17 cellular contexts compared by ENCODE assay signal in the genomic region with DNA sequence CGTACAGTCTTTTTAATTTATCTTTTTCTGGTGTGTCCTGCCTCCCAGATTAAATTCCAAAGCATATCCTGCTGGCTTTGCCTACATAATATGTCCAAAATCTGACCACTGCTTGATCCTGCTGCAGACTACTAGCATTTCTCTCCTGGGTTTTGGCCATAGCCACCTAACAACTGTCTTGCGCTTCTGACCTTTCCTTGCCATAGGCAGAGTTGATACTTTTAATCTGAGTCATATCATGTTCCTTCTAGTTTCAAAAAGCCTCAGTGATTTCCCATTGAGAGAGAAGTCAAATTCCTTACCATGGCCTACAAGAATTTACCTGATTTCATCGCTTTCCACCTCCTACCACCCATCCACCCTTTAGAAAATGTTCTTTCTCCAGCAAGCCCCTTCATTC.
DNase-seq lines count a peak whose midpoint lies in the region; ATAC-seq, FAIRE-seq and TF ChIP-seq lines count a peak whose summit lies in the region.
"Had no signal": no experiment of that assay in that cellular context is flagged by ENCODE, and none has a peak within 500 bp of the region (broad histone marks: within the 10 kb centered on the region; RNA-seq: fewer than 3 reads in every experiment).

No MANE protein-coding gene starts in this region.

- no peak overlapping the region for H3K4me3 Mint-ChIP-seq in stimulated activated naive B cell treated with anti-CD40 and anti-IgM and Interleukin-4, amounts not matched to agents 10 μg/mL and 1 μg/mL and 100 μg/mL, for 72 hours
- H3K4me3 Mint-ChIP-seq: activated naive CD8-positive, alpha-beta T cell treated with anti-CD3 and anti-CD28 coated beads for 36 hours; nephron progenitor cell had no signal

- WGBS in small intestine, 3 donors = 90 to 98% (median 92%) methylated on average over 3 of the region's 3 CpGs

- H3K36me3 ChIP-seq in small intestine (ENCODE audit: control insufficient read depth in 2 of 2, insufficient read depth in 2 of 2, low read length in 2 of 2) = peaks cover 0 to 1% of the 10 kb centered on the region in 2 donors
- H3K36me3 ChIP-seq: thoracic aorta had no signal

- H3K27ac Mint-ChIP-seq in stimulated activated naive B cell treated with anti-CD40 and anti-IgM and Interleukin-4, amounts not matched to agents 10 μg/mL and 1 μg/mL and 100 μg/mL, for 72 hours = no peak overlapping the region

- FAIRE-seq in small intestine (lab: Jason Lieb, UNC) = no peak
- FAIRE-seq: TTC549 had no signal

- no peaks in the 10 kb centered on the region for H3K27me3 ChIP-seq in small intestine (ENCODE audit: control insufficient read depth in 2 of 2, insufficient read depth in 2 of 2, low read length in 2 of 2)

- H3K4me1 ChIP-seq in small intestine (ENCODE audit: control insufficient read depth in 2 of 2, insufficient read depth in 1 of 2, low read depth in 1 of 2, low read length in 1 of 2) = no peaks in the 10 kb centered on the region

- H3K9me3 Mint-ChIP-seq in stimulated activated naive B cell treated with anti-CD40 and anti-IgM and Interleukin-4, amounts not matched to agents 10 μg/mL and 1 μg/mL and 100 μg/mL, for 72 hours = peaks cover 0 to 3% of the 10 kb centered on the region in 2 donors
- H3K9me3 Mint-ChIP-seq: activated naive CD8-positive, alpha-beta T cell treated with anti-CD3 and anti-CD28 coated beads for 36 hours; nephron progenitor cell had no signal

- no peak for TF ChIP-seq CTCF in fibroblast of the aortic adventitia (IDR thresholded peaks at IDR 0.05; ENCODE audit: insufficient read depth, low read length)

- peaks cover 9 to 19% of the 10 kb centered on the region in 2 donors for H3K36me3 Mint-ChIP-seq in stimulated activated naive B cell treated with anti-CD40 and anti-IgM and Interleukin-4, amounts not matched to agents 10 μg/mL and 1 μg/mL and 100 μg/mL, for 72 hours
- H3K36me3 Mint-ChIP-seq: activated naive CD8-positive, alpha-beta T cell treated with anti-CD3 and anti-CD28 coated beads for 36 hours had no signal

- H3K27me3 Mint-ChIP-seq in stimulated activated naive B cell treated with anti-CD40 and anti-IgM and Interleukin-4, amounts not matched to agents 10 μg/mL and 1 μg/mL and 100 μg/mL, for 72 hours = no peaks in the 10 kb centered on the region
- H3K27me3 Mint-ChIP-seq: activated naive CD8-positive, alpha-beta T cell treated with anti-CD3 and anti-CD28 coated beads for 36 hours had no signal

- H3K4me3 ChIP-seq in fibroblast of the aortic adventitia (ENCODE audit: low read depth, low read length) (no peak overlapping the region), small intestine (ENCODE audit: low read depth in 1 of 2, low read length in 2 of 2) (no peak overlapping the region)
- H3K4me3 ChIP-seq: thoracic aorta had no signal

- ATAC-seq in GM21619 (IDR thresholded peaks at IDR 0.05; ENCODE audit: unreplicated experiment) (peak; percentile 38), HG03159 (IDR thresholded peaks at IDR 0.05; ENCODE audit: unreplicated experiment) (no peak)
- ATAC-seq in stimulated activated naive B cell treated with anti-CD40 and anti-IgM and Interleukin-4, amounts not matched to agents 10 μg/mL and 1 μg/mL and 100 μg/mL, for 72 hours (replicated peaks) = peak; percentile 21 to 47

- DNase-seq in HT1080 (ENCODE audit: low read depth) (peak; percentile 2), fibroblast of the aortic adventitia (ENCODE audit: low read depth) (peak; percentile 13), small intestine (no peak), hepatic stellate cell (ENCODE audit: low spot score) (no peak)
- DNase-seq in stimulated activated naive B cell treated with anti-CD40 and anti-IgM and Interleukin-4, amounts not matched to agents 10 μg/mL and 1 μg/mL and 100 μg/mL, for 72 hours = no peak
- DNase-seq: activated CD4-positive, alpha-beta T cell treated with anti-CD3 and anti-CD28 coated beads, Interleukin-2, amount 50 U/mL, for 4 hours; activated naive CD8-positive, alpha-beta T cell treated with anti-CD3 and anti-CD28 coated beads for 36 hours; activated T-cell treated with anti-CD3 and anti-CD28 coated beads, Interleukin-2, amount 50 U/mL, for 1 hour; C1 segment of cervical spinal cord; central memory CD4-positive, alpha-beta T cell; DMS53; NCI-H446 treated with DMSO at 0.1 percent for 48 hours; nephron progenitor cell had no signal

- no peak overlapping the region for H3K27ac ChIP-seq in small intestine (ENCODE audit: low read depth in 1 of 2, low read length in 1 of 2)
- H3K27ac ChIP-seq: thoracic aorta had no signal

- H3K4me1 Mint-ChIP-seq in stimulated activated naive B cell treated with anti-CD40 and anti-IgM and Interleukin-4, amounts not matched to agents 10 μg/mL and 1 μg/mL and 100 μg/mL, for 72 hours = peaks cover 0 to 9% of the 10 kb centered on the region in 2 donors

- H3K9me3 ChIP-seq in small intestine (ENCODE audit: control insufficient read depth, low read depth) = no peaks in the 10 kb centered on the region
- H3K9me3 ChIP-seq: thoracic aorta had no signal

Comparison
In these comparisons a context has a peak if more than half of its experiments do, and no peak if none do; other contexts are left out.
1. DNase-seq: peak in HT1080 (single experiment) and fibroblast of the aortic adventitia (single experiment); none in stimulated activated naive B cell treated with anti-CD40 and anti-IgM and Interleukin-4, amounts not matched to agents 10 μg/mL and 1 μg/mL and 100 μg/mL, for 72 hours (single experiment), small intestine (single experiment) and hepatic stellate cell (single experiment).